Comparison of ENCODE assay signal across 1 cellular context in the genomic region with DNA sequence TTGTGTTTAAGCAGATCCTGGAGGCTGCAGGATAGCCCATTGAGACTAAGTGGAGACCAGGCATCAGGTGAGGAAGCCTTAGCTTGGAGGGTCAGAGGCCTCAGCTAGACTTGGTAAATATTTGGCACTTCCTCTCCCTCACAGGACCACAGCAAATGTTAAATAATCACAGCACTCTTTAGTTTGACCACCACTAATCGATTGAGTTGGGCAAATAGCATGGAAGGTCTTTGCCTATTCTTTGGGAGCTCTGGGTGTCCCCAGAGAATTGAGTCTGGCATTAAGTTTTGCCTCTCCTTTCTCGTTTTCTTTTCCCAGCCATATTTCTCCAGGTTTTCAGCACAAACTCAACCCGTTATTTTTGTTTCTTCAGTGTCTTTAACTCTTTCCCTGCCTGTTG.
TF ChIP-seq lines count a peak whose summit lies in the region.

No MANE protein-coding gene starts in this region.

TF ChIP-seq in HepG2, 621 proteins besides CTCF, POLR2A, EP300 and RAD21 (continued from another document and continues in another):
- TF ChIP-seq, protein P1, sequence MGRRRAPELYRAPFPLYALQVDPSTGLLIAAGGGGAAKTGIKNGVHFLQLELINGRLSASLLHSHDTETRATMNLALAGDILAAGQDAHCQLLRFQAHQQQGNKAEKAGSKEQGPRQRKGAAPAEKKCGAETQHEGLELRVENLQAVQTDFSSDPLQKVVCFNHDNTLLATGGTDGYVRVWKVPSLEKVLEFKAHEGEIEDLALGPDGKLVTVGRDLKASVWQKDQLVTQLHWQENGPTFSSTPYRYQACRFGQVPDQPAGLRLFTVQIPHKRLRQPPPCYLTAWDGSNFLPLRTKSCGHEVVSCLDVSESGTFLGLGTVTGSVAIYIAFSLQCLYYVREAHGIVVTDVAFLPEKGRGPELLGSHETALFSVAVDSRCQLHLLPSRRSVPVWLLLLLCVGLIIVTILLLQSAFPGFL (CRISPR knock-in tag; IDR thresholded peaks at IDR 0.05): no peak
- TF ChIP-seq, protein P2, sequence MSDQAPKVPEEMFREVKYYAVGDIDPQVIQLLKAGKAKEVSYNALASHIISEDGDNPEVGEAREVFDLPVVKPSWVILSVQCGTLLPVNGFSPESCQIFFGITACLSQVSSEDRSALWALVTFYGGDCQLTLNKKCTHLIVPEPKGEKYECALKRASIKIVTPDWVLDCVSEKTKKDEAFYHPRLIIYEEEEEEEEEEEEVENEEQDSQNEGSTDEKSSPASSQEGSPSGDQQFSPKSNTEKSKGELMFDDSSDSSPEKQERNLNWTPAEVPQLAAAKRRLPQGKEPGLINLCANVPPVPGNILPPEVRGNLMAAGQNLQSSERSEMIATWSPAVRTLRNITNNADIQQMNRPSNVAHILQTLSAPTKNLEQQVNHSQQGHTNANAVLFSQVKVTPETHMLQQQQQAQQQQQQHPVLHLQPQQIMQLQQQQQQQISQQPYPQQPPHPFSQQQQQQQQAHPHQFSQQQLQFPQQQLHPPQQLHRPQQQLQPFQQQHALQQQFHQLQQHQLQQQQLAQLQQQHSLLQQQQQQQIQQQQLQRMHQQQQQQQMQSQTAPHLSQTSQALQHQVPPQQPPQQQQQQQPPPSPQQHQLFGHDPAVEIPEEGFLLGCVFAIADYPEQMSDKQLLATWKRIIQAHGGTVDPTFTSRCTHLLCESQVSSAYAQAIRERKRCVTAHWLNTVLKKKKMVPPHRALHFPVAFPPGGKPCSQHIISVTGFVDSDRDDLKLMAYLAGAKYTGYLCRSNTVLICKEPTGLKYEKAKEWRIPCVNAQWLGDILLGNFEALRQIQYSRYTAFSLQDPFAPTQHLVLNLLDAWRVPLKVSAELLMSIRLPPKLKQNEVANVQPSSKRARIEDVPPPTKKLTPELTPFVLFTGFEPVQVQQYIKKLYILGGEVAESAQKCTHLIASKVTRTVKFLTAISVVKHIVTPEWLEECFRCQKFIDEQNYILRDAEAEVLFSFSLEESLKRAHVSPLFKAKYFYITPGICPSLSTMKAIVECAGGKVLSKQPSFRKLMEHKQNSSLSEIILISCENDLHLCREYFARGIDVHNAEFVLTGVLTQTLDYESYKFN (CRISPR knock-in tag; conservative IDR thresholded peaks at IDR 0.05): peak; percentile 82
- no peak for TF ChIP-seq IKZF1 (IDR thresholded peaks at IDR 0.05)
- no peak for TF ChIP-seq U2AF1 (optimal IDR thresholded peaks at IDR 0.05; ENCODE audit: low read depth, low read length)
- TF ChIP-seq PHF21A (CRISPR knock-in tag; IDR thresholded peaks at IDR 0.05): peak; percentile 60; the same call in 1 of the 2 replicates
- TF ChIP-seq, protein P3, sequence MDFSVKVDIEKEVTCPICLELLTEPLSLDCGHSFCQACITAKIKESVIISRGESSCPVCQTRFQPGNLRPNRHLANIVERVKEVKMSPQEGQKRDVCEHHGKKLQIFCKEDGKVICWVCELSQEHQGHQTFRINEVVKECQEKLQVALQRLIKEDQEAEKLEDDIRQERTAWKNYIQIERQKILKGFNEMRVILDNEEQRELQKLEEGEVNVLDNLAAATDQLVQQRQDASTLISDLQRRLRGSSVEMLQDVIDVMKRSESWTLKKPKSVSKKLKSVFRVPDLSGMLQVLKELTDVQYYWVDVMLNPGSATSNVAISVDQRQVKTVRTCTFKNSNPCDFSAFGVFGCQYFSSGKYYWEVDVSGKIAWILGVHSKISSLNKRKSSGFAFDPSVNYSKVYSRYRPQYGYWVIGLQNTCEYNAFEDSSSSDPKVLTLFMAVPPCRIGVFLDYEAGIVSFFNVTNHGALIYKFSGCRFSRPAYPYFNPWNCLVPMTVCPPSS (IDR thresholded peaks at IDR 0.05): no peak
- TF ChIP-seq, protein P4, sequence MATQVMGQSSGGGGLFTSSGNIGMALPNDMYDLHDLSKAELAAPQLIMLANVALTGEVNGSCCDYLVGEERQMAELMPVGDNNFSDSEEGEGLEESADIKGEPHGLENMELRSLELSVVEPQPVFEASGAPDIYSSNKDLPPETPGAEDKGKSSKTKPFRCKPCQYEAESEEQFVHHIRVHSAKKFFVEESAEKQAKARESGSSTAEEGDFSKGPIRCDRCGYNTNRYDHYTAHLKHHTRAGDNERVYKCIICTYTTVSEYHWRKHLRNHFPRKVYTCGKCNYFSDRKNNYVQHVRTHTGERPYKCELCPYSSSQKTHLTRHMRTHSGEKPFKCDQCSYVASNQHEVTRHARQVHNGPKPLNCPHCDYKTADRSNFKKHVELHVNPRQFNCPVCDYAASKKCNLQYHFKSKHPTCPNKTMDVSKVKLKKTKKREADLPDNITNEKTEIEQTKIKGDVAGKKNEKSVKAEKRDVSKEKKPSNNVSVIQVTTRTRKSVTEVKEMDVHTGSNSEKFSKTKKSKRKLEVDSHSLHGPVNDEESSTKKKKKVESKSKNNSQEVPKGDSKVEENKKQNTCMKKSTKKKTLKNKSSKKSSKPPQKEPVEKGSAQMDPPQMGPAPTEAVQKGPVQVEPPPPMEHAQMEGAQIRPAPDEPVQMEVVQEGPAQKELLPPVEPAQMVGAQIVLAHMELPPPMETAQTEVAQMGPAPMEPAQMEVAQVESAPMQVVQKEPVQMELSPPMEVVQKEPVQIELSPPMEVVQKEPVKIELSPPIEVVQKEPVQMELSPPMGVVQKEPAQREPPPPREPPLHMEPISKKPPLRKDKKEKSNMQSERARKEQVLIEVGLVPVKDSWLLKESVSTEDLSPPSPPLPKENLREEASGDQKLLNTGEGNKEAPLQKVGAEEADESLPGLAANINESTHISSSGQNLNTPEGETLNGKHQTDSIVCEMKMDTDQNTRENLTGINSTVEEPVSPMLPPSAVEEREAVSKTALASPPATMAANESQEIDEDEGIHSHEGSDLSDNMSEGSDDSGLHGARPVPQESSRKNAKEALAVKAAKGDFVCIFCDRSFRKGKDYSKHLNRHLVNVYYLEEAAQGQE (IDR thresholded peaks at IDR 0.05; ENCODE audit: borderline replicate concordance in 1 of 2, low read depth in 1 of 2, low read length in 2 of 2): 0 out of 4 replicates have a peak, but pooled peaks of 1 of the 2 experiments have one; percentile 16
- TF ChIP-seq, protein P5, sequence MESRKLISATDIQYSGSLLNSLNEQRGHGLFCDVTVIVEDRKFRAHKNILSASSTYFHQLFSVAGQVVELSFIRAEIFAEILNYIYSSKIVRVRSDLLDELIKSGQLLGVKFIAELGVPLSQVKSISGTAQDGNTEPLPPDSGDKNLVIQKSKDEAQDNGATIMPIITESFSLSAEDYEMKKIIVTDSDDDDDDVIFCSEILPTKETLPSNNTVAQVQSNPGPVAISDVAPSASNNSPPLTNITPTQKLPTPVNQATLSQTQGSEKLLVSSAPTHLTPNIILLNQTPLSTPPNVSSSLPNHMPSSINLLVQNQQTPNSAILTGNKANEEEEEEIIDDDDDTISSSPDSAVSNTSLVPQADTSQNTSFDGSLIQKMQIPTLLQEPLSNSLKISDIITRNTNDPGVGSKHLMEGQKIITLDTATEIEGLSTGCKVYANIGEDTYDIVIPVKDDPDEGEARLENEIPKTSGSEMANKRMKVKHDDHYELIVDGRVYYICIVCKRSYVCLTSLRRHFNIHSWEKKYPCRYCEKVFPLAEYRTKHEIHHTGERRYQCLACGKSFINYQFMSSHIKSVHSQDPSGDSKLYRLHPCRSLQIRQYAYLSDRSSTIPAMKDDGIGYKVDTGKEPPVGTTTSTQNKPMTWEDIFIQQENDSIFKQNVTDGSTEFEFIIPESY (CRISPR knock-in tag; IDR thresholded peaks at IDR 0.05): no peak
- TF ChIP-seq, protein P6, sequence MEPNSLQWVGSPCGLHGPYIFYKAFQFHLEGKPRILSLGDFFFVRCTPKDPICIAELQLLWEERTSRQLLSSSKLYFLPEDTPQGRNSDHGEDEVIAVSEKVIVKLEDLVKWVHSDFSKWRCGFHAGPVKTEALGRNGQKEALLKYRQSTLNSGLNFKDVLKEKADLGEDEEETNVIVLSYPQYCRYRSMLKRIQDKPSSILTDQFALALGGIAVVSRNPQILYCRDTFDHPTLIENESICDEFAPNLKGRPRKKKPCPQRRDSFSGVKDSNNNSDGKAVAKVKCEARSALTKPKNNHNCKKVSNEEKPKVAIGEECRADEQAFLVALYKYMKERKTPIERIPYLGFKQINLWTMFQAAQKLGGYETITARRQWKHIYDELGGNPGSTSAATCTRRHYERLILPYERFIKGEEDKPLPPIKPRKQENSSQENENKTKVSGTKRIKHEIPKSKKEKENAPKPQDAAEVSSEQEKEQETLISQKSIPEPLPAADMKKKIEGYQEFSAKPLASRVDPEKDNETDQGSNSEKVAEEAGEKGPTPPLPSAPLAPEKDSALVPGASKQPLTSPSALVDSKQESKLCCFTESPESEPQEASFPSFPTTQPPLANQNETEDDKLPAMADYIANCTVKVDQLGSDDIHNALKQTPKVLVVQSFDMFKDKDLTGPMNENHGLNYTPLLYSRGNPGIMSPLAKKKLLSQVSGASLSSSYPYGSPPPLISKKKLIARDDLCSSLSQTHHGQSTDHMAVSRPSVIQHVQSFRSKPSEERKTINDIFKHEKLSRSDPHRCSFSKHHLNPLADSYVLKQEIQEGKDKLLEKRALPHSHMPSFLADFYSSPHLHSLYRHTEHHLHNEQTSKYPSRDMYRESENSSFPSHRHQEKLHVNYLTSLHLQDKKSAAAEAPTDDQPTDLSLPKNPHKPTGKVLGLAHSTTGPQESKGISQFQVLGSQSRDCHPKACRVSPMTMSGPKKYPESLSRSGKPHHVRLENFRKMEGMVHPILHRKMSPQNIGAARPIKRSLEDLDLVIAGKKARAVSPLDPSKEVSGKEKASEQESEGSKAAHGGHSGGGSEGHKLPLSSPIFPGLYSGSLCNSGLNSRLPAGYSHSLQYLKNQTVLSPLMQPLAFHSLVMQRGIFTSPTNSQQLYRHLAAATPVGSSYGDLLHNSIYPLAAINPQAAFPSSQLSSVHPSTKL (CRISPR knock-in tag; IDR thresholded peaks at IDR 0.05): peak; percentile 86
- 0 out of 2 replicates have a peak, but pooled peaks have one; percentile 25 for TF ChIP-seq ZNF430 (CRISPR knock-in tag; IDR thresholded peaks at IDR 0.05)
- TF ChIP-seq, protein P7, sequence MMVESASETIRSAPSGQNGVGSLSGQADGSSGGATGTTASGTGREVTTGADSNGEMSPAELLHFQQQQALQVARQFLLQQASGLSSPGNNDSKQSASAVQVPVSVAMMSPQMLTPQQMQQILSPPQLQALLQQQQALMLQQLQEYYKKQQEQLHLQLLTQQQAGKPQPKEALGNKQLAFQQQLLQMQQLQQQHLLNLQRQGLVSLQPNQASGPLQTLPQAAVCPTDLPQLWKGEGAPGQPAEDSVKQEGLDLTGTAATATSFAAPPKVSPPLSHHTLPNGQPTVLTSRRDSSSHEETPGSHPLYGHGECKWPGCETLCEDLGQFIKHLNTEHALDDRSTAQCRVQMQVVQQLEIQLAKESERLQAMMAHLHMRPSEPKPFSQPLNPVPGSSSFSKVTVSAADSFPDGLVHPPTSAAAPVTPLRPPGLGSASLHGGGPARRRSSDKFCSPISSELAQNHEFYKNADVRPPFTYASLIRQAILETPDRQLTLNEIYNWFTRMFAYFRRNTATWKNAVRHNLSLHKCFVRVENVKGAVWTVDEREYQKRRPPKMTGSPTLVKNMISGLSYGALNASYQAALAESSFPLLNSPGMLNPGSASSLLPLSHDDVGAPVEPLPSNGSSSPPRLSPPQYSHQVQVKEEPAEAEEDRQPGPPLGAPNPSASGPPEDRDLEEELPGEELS (CRISPR knock-in tag; IDR thresholded peaks at IDR 0.05): peak; percentile 72
- TF ChIP-seq ZZZ3 (CRISPR knock-in tag; IDR thresholded peaks at IDR 0.05; ENCODE audit: borderline replicate concordance): no peak
- no peak for TF ChIP-seq HMGA1 (CRISPR knock-in tag; conservative IDR thresholded peaks at IDR 0.05)
- TF ChIP-seq ELF3 (CRISPR knock-in tag; IDR thresholded peaks at IDR 0.05): peak; percentile 59; the same call in 1 of the 2 replicates
- 0 out of 4 replicates have a peak, but pooled peaks of 1 of the 2 experiments have one; percentile 55 for TF ChIP-seq KLF16 (CRISPR knock-in tag; IDR thresholded peaks at IDR 0.05)
- TF ChIP-seq KDM1A (CRISPR knock-in tag; IDR thresholded peaks at IDR 0.05): peak; percentile 31; the same call in 1 of the 2 replicates
- TF ChIP-seq LCORL (IDR thresholded peaks at IDR 0.05): no peak
- TF ChIP-seq LCORL (CRISPR knock-in tag; IDR thresholded peaks at IDR 0.05): 0 out of 2 replicates have a peak, but pooled peaks have one; percentile 53
- TF ChIP-seq, protein P8, sequence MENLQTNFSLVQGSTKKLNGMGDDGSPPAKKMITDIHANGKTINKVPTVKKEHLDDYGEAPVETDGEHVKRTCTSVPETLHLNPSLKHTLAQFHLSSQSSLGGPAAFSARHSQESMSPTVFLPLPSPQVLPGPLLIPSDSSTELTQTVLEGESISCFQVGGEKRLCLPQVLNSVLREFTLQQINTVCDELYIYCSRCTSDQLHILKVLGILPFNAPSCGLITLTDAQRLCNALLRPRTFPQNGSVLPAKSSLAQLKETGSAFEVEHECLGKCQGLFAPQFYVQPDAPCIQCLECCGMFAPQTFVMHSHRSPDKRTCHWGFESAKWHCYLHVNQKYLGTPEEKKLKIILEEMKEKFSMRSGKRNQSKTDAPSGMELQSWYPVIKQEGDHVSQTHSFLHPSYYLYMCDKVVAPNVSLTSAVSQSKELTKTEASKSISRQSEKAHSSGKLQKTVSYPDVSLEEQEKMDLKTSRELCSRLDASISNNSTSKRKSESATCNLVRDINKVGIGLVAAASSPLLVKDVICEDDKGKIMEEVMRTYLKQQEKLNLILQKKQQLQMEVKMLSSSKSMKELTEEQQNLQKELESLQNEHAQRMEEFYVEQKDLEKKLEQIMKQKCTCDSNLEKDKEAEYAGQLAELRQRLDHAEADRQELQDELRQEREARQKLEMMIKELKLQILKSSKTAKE (CRISPR knock-in tag; IDR thresholded peaks at IDR 0.05; ENCODE audit: borderline replicate concordance): peak; percentile 24; the same call in 1 of the 2 replicates
- no peak for TF ChIP-seq ZNF34 (CRISPR knock-in tag; IDR thresholded peaks at IDR 0.05; ENCODE audit: borderline replicate concordance)
- TF ChIP-seq GFI1 (CRISPR knock-in tag; IDR thresholded peaks at IDR 0.05; ENCODE audit: borderline replicate concordance): peak; percentile 67; the same call in 1 of the 2 replicates
- no peak for TF ChIP-seq ZNF773 (CRISPR knock-in tag; IDR thresholded peaks at IDR 0.05; ENCODE audit: borderline replicate concordance)
- no peak for TF ChIP-seq KLF15 (CRISPR knock-in tag; IDR thresholded peaks at IDR 0.05; ENCODE audit: borderline replicate concordance)
- TF ChIP-seq TMF1 (CRISPR knock-in tag; IDR thresholded peaks at IDR 0.05; ENCODE audit: low read depth): no peak
- TF ChIP-seq ZNF777 (CRISPR knock-in tag; IDR thresholded peaks at IDR 0.05): no peak
- TF ChIP-seq ZKSCAN5 (CRISPR knock-in tag; IDR thresholded peaks at IDR 0.05): no peak
- TF ChIP-seq ZFP36L2 (CRISPR knock-in tag; IDR thresholded peaks at IDR 0.05): no peak
- TF ChIP-seq CENPX (CRISPR knock-in tag; IDR thresholded peaks at IDR 0.05): no peak
- TF ChIP-seq, protein P9, sequence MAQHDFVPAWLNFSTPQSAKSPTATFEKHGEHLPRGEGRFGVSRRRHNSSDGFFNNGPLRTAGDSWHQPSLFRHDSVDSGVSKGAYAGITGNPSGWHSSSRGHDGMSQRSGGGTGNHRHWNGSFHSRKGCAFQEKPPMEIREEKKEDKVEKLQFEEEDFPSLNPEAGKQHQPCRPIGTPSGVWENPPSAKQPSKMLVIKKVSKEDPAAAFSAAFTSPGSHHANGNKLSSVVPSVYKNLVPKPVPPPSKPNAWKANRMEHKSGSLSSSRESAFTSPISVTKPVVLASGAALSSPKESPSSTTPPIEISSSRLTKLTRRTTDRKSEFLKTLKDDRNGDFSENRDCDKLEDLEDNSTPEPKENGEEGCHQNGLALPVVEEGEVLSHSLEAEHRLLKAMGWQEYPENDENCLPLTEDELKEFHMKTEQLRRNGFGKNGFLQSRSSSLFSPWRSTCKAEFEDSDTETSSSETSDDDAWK (CRISPR knock-in tag; IDR thresholded peaks at IDR 0.05): no peak
- 0 out of 2 replicates have a peak, but pooled peaks have one; percentile 35 for TF ChIP-seq FOXK1 (CRISPR knock-in tag; IDR thresholded peaks at IDR 0.05; ENCODE audit: borderline replicate concordance, low read depth)
- TF ChIP-seq SALL1 (CRISPR knock-in tag; IDR thresholded peaks at IDR 0.05): peak; percentile 76
- peak; percentile 53; the same call in 1 of the 2 replicates for TF ChIP-seq ZMYM4 (CRISPR knock-in tag; IDR thresholded peaks at IDR 0.05)
